Comparison of ENCODE assay signal across 1 cellular context in the genomic region with DNA sequence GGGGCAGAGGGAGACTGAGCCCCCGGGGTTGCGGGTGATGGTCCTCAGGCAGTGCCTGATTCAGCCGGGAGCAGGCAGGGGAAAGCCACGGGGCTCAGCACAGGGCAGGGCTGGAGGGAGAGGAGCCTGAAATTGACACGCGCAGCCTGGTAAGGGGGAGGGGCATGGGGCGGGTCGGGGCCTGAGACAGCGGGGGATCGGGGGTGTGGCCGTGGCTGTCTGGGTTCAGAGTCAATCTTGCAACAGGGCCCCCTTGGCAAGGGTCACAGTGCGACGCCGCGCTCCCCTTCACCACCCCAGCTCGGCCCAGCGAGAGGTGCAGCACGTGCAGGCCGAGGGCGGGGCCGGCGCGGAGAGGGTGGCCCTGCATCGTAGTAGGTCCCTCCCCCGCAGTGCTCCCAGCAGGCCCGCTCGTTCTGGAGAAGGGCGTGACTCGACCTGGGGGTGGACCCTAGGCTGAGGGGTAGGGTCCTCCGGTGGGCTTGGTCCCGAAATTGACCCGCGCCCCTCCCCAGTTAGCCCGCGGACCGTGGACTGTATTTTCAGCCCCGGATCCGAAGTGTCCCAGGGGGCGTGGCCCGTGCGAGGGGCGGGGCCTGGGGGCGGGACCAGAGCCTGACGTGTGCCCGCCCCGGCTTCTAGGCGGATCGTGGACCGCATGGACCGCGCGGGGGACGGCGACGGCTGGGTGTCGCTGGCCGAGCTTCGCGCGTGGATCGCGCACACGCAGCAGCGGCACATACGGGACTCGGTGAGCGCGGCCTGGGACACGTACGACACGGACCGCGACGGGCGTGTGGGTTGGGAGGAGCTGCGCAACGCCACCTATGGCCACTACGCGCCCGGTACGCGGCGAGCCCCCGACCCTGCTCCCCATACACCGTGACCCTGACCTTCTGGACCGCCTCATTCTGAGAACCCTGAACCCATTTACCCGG.
A peak's percentile ranks its signal among the peaks of the same experiment; 100 is the strongest.
TF ChIP-seq lines count a peak whose summit lies in the region.

No MANE protein-coding gene starts in this region.

TF ChIP-seq in IMR-90, 13 proteins besides CTCF, POLR2A, EP300 and RAD21 (continued from another document):
- TF ChIP-seq USF2 (IDR thresholded peaks at IDR 0.05; ENCODE audit: low read depth, low read length) (peak; percentile 69), RCOR1 (IDR thresholded peaks at IDR 0.05; ENCODE audit: insufficient replicate concordance, low read length) (no peak), FOS (IDR thresholded peaks at IDR 0.05; ENCODE audit: low read depth, low read length) (no peak), NFE2L2 (IDR thresholded peaks at IDR 0.05; ENCODE audit: low read depth, low read length) (no peak)
- TF ChIP-seq, protein P1, sequence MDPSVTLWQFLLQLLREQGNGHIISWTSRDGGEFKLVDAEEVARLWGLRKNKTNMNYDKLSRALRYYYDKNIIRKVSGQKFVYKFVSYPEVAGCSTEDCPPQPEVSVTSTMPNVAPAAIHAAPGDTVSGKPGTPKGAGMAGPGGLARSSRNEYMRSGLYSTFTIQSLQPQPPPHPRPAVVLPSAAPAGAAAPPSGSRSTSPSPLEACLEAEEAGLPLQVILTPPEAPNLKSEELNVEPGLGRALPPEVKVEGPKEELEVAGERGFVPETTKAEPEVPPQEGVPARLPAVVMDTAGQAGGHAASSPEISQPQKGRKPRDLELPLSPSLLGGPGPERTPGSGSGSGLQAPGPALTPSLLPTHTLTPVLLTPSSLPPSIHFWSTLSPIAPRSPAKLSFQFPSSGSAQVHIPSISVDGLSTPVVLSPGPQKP (IDR thresholded peaks at IDR 0.05; ENCODE audit: borderline replicate concordance, low read depth, low read length): no peak
